36 cellular contexts compared by ENCODE assay signal in genomic region chr7:25238056-25238745, GRCh38. TPM values are rescaled to one million over a fixed set of nuclear protein-coding genes. Genes with fewer than 3 reads are reported as not detected.
"Had no signal": no experiment of that assay in that cellular context is flagged by ENCODE, and none has a peak within 500 bp of the region (broad histone marks: within the 10 kb centered on the region; RNA-seq: fewer than 3 reads in every experiment).

No MANE protein-coding gene starts in this region.

- H3K36me3 ChIP-seq: MG63, Peyer's patch had no signal

- DNase-seq: activated B cell treated with CpG ODN at 0.5 μM for 24 hours; activated CD4-positive, alpha-beta memory T cell treated with anti-CD3 and anti-CD28 coated beads for 36 hours; activated CD4-positive, alpha-beta T cell treated with anti-CD3 and anti-CD28 coated beads for 4 hours; activated CD4-positive, alpha-beta T cell treated with anti-CD3 and anti-CD28 coated beads, Interleukin-2, amount 50 U/mL, for 1 hour; activated CD4-positive, CD25-positive, alpha-beta regulatory T cell treated with anti-CD3 and anti-CD28 coated beads, Interleukin-2, amount 50 U/mL, for 72 hours; activated CD8-positive, alpha-beta memory T cell treated with anti-CD3 and anti-CD28 coated beads, Interleukin-2, amount 50 U/mL, for 4 hours; activated naive CD4-positive, alpha-beta T cell treated with anti-CD3 and anti-CD28 coated beads, Interleukin-2, amount 10 ng/mL, durations not matched to agents 7 days and 5 days; activated naive CD8-positive, alpha-beta T cell treated with anti-CD3 and anti-CD28 coated beads, Interleukin-2, amount 50 U/mL, for 24 hours; activated T-cell treated with anti-CD3 and anti-CD28 coated beads for 4 hours; activated T-cell treated with anti-CD3 and anti-CD28 coated beads, Interleukin-2, amount 50 U/mL, for 4 hours; anterior cingulate cortex; Kasumi-1; KBM-7; MG63; MV-4-11; NCI-H1092; NCI-H1436 treated with DMSO at 0.1 percent for 48 hours; NCI-H1694 treated with DMSO at 0.1 percent for 48 hours; NCI-H2029; NCI-H2227 treated with DMSO at 0.1 percent for 48 hours; NCI-H446; NCI-H510A treated with DMSO at 0.1 percent for 48 hours; NCI-H526 treated with DMSO at 0.1 percent for 48 hours; NCI-H774; NK-92 treated with Interleukin-12 subunit alpha and Interleukin-12 subunit beta, amount 100 ng/mL, for 24 hours; PC-3; Peyer's patch; SW 1271; T-helper 1 cell; T-helper 2 cell; T-helper 9 cell had no signal

- H3K4me3 ChIP-seq: MG63, Peyer's patch had no signal

- H3K4me1 ChIP-seq: Peyer's patch had no signal

- FAIRE-seq: bronchial epithelial cell had no signal

- H3K27ac ChIP-seq: Peyer's patch, RWPE1, VCaP had no signal

- H3K27me3 ChIP-seq: MG63, Peyer's patch had no signal

RNA-seq across cellular contexts. Expression of gene NPVF, which starts 9.9 kb away (rescaled TPM):
- total RNA-seq: activated B cell treated with CpG ODN at 0.5 μM for 24 hours; activated CD4-positive, alpha-beta memory T cell treated with anti-CD3 and anti-CD28 coated beads for 36 hours; activated T-cell treated with anti-CD3 and anti-CD28 coated beads, Interleukin-2, amount 50 U/mL, for 4 hours; activated T-helper 1 cell treated with anti-CD3 and anti-CD28 coated beads, Interleukin-12 subunit alpha, Interleukin-12 subunit beta, Interleukin-2, Interleukin-4 antibody, amounts not matched to agents 30 ng/mL and 10 ng/mL and 1 ng/mL, durations not matched to agents 14 hours and 24 hours and 36 hours; bronchial epithelial cell; PC-3; Peyer's patch; Right ventricle myocardium inferior had no signal
